32 cellular contexts compared by ENCODE assay signal in genomic region chr6:63773200-63773599, GRCh38.
"Had no signal": no experiment of that assay in that cellular context is flagged by ENCODE, and none has a peak within 500 bp of the region (broad histone marks: within the 10 kb centered on the region; RNA-seq: fewer than 3 reads in every experiment).

No MANE protein-coding gene starts in this region.

- H3K4me3 ChIP-seq: adrenal gland, body of pancreas, breast epithelium had no signal

- H3K27ac ChIP-seq: adrenal gland, body of pancreas, brain microvascular endothelial cell, breast epithelium, VCaP had no signal

- ATAC-seq: activated CD8-positive, alpha-beta T cell treated with anti-CD3 and anti-CD28 coated beads for 36 hours; activated naive CD4-positive, alpha-beta T cell treated with anti-CD3 and anti-CD28 coated beads, Interleukin-2, amount 50 U/mL, for 72 hours; activated T-cell treated with anti-CD3 and anti-CD28 coated beads, Interleukin-2, amount 50 U/mL, for 4 hours; activated T-cell treated with anti-CD3 and anti-CD28 coated beads, Interleukin-2, amount 50 U/mL, for 72 hours; activated T-helper 17 cell treated with anti-CD3 and anti-CD28 coated beads, Interleukin-2, amount 50 U/mL, for 72 hours; body of pancreas had no signal

- H3K27me3 ChIP-seq: adrenal gland, body of pancreas, brain microvascular endothelial cell, breast epithelium had no signal

- H3K36me3 ChIP-seq: adrenal gland, brain microvascular endothelial cell, breast epithelium had no signal

- DNase-seq: activated B cell treated with CpG ODN at 0.5 μM for 24 hours; activated CD4-positive, alpha-beta memory T cell treated with anti-CD3 and anti-CD28 coated beads for 36 hours; activated CD4-positive, alpha-beta T cell treated with anti-CD3 and anti-CD28 coated beads for 4 hours; activated CD4-positive, alpha-beta T cell treated with anti-CD3 and anti-CD28 coated beads, Interleukin-2, amount 10 ng/mL, durations not matched to agents 24 days and 14 days; activated CD4-positive, alpha-beta T cell treated with anti-CD3 and anti-CD28 coated beads, Interleukin-2, amount 50 U/mL, for 1 hour; activated CD4-positive, alpha-beta T cell treated with anti-CD3 and anti-CD28 coated beads, Interleukin-2, amount 50 U/mL, for 4 hours; activated CD4-positive, CD25-positive, alpha-beta regulatory T cell treated with anti-CD3 and anti-CD28 coated beads, Interleukin-2, amount 50 U/mL, for 72 hours; activated CD8-positive, alpha-beta memory T cell treated with anti-CD3 and anti-CD28 coated beads, Interleukin-2, amount 50 U/mL, for 4 hours; activated CD8-positive, alpha-beta T cell treated with anti-CD3 and anti-CD28 coated beads for 36 hours; activated effector memory CD4-positive, alpha-beta T cell treated with anti-CD3 and anti-CD28 coated beads, Interleukin-2, amount 50 U/mL, for 16 hours; activated gamma-delta T cell treated with Interleukin-2 at 50 U/mL for 16 hours; activated naive CD4-positive, alpha-beta T cell; activated naive CD4-positive, alpha-beta T cell treated with anti-CD3 and anti-CD28 coated beads for 36 hours; activated naive CD4-positive, alpha-beta T cell treated with anti-CD3 and anti-CD28 coated beads, Interleukin-2, amount 50 U/mL, for 16 hours; activated naive CD8-positive, alpha-beta T cell treated with anti-CD3 and anti-CD28 coated beads for 36 hours; activated T-cell treated with anti-CD3 and anti-CD28 coated beads for 4 hours; activated T-cell treated with anti-CD3 and anti-CD28 coated beads, Interleukin-2, amount 50 U/mL, for 1 hour; activated T-cell treated with anti-CD3 and anti-CD28 coated beads, Interleukin-2, amount 50 U/mL, for 4 hours; activated T-cell treated with anti-CD3 and anti-CD28 coated beads, Interleukin-2, amount 50 U/mL, for 72 hours; adrenal gland; amniotic stem cell; aorta; body of pancreas; brain microvascular endothelial cell; central memory CD4-positive, alpha-beta T cell; T-helper 1 cell; T-helper 2 cell; T-helper 9 cell had no signal

- H3K4me1 ChIP-seq: adrenal gland, body of pancreas, breast epithelium had no signal

- H3K9me3 ChIP-seq: adrenal gland, body of pancreas had no signal
